In the genomic region with DNA sequence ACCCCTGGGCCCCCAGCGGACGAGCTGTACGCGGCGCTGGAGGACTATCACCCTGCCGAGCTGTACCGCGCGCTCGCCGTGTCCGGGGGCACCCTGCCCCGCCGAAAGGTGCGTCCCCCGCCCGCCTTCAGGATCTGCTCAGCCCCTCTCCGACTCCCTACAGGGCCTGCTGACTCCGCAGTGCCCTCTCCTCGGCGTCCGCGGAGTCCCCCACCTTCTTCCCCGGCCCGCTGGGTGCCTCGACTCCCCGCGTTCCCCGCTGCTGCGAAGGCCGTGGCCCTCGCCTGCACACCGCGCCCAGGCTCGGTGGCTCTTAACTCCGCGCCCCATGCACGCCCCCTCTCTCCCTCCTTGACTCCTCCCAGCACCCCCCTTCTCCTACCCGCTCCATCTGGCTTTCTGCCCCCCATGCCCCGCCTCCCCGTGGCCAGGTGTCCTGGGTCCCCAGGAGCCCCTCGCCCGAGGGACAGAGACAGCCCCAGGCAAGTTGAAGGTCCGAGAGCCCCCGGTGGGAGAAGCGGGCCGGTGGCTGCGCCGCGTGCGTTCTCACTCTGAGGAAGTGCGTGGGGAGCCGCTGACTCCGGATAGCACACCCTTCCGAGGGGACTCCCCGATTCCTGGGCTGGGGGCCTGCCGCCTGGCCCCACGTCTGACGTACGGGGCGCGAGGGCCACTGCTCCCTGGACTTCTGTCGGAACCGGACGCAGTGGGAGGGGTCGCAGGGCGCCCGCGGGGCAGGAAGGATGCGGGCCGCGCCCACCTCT, we compare ENCODE assay signal across 8 cellular contexts. TPM values are rescaled to one million over a fixed set of nuclear protein-coding genes. Genes with fewer than 3 reads are reported as not detected.
DNase-seq lines count a peak whose midpoint lies in the region; TF ChIP-seq lines count a peak whose summit lies in the region.

No MANE protein-coding gene starts in this region.

- peaks cover 0 to 32% of the 10 kb centered on the region in 2 experiments; a peak in 2 of 4 replicates for H3K4me1 ChIP-seq in SK-N-SH (ENCODE audit: control insufficient read depth in 1 of 2, insufficient read depth in 2 of 2, low read depth in 1 of 2, low read length in 1 of 2)

- peak overlapping the region; percentile 51; the same call in 1 of the 2 replicates for H2AFZ ChIP-seq in SK-N-SH (ENCODE audit: low read depth)

- no peaks in the 10 kb centered on the region for H4K20me1 ChIP-seq in SK-N-SH (ENCODE audit: insufficient read depth)

- H3K79me2 ChIP-seq in SK-N-SH (ENCODE audit: insufficient read depth), result no peaks in the 10 kb centered on the region

- H3K4me3 ChIP-seq in BJ (ENCODE audit: low read depth, low read length), result peak overlapping the region; percentile 55
- peak overlapping the region; percentile 57 to 70 for H3K4me3 ChIP-seq in SK-N-SH (ENCODE audit: low read depth in 2 of 2, low read length in 1 of 2)
- H3K4me3 ChIP-seq in astrocyte of the cerebellum (ENCODE audit: low read depth, low read length), result peak overlapping the region; percentile 65

- TF ChIP-seq CTCF in BJ (IDR thresholded peaks at IDR 0.05; ENCODE audit: insufficient read depth, low read depth, low read length) (no peak), SK-N-SH (IDR thresholded peaks at IDR 0.05) (no peak), astrocyte of the cerebellum (IDR thresholded peaks at IDR 0.05; ENCODE audit: low read depth, low read length, missing control alignments) (no peak)

- peak overlapping the region; percentile 39; the same call in 1 of the 2 replicates for H3K9ac ChIP-seq in SK-N-SH

- no peaks in the 10 kb centered on the region for H3K9me3 ChIP-seq in SK-N-SH

- H3K9me2 ChIP-seq in SK-N-SH, result no peaks in the 10 kb centered on the region

- H3K4me2 ChIP-seq in SK-N-SH, result peak overlapping the region; percentile 79

- 73% methylated on average over 47 of the region's 72 CpGs for WGBS in SK-N-SH (ENCODE audit: low lambda C conversion rate)

- POLR2A ChIA-PET in BJ (lab: Charles Lee) (interaction anchor here (0.7 kb wide), 1 partner anchor 42 kb away, joined by 3 read pairs; no protein-coding TSS in a partner anchor), SK-N-SH (lab: Yijun Ruan, JAX) (interaction anchor here (1.1 to 1.6 kb wide), 2 partner anchors 13 to 15 kb away, joined by 4 to 12 read pairs; no protein-coding TSS in a partner anchor)

- H3K36me3 ChIP-seq in BJ (ENCODE audit: control insufficient read depth, insufficient read depth, low read length), result peaks cover 1% of the 10 kb centered on the region; the same call in 1 of the 2 replicates
- no peaks in the 10 kb centered on the region for H3K36me3 ChIP-seq in SK-N-SH (replicated peaks in 1 of 2; ENCODE audit: control insufficient read depth in 1 of 2, insufficient read depth in 2 of 2, low read length in 1 of 2)

- in situ Hi-C loops in astrocyte of the cerebellum (cut with HindIII; ENCODE audit: low sequenced_read_pairs), result no loop called here

- H3K27ac ChIP-seq in SK-N-SH (ENCODE audit: low read depth in 2 of 2, low read length in 1 of 2) (no peak overlapping the region; a peak in 1 of 4 replicates), layer of hippocampus (ENCODE audit: low read depth, low read length) (peak overlapping the region; percentile 71)

- DNase-seq in BJ (ENCODE audit: low read depth) (no peak), SK-N-SH (no peak), astrocyte of the cerebellum (ENCODE audit: low read depth) (no peak), NCI-H2107 treated with DMSO at 0.1 percent for 48 hours (lab: John Stamatoyannopoulos, UW; ENCODE audit: unreplicated experiment) (no peak), medulla oblongata (ENCODE audit: extremely low spot score) (no peak), NCI-H510A (lab: John Stamatoyannopoulos, UW) (no peak)
- DNase-seq in stimulated activated CD4-positive, alpha-beta T cell treated with anti-CD3 and anti-CD28 coated beads, TNF-alpha, amount 100 ng/mL, for 4 hours (ENCODE audit: low read depth in 3 of 3), result peak in 2 of 3 experiments; percentile 43 to 46

- H3K27me3 ChIP-seq in BJ (ENCODE audit: control insufficient read depth, insufficient read depth, low read length) (peaks cover 6% of the 10 kb centered on the region; the same call in 1 of the 2 replicates), SK-N-SH (ENCODE audit: insufficient read depth) (no peaks in the 10 kb centered on the region), layer of hippocampus (ENCODE audit: control insufficient read depth, insufficient read depth, low read length) (no peaks in the 10 kb centered on the region)

- TF ChIP-seq RAD21 in SK-N-SH (IDR thresholded peaks at IDR 0.05; ENCODE audit: low read length), result no peak

- CTCF ChIA-PET in BJ (lab: Yijun Ruan, JAX) (interaction anchor here (0.6 to 17.0 kb wide), 6 partner anchors 13 to 973 kb away, joined by 3 to 674 read pairs (median 7); no protein-coding TSS in a partner anchor), SK-N-SH (lab: Yijun Ruan, JAX) (interaction anchor here (0.7 to 13.1 kb wide), 9 partner anchors 10 to 115 kb away, joined by 3 to 526 read pairs (median 3); no protein-coding TSS in a partner anchor)

- H3F3A ChIP-seq in SK-N-SH (replicated peaks; ENCODE audit: insufficient read depth), result peaks cover 5% of the 10 kb centered on the region

- no peak for TF ChIP-seq EP300 in SK-N-SH (IDR thresholded peaks at IDR 0.05; ENCODE audit: borderline replicate concordance in 1 of 2, low read depth in 1 of 2, low read length in 1 of 2)

TF ChIP-seq in SK-N-SH, 30 proteins besides CTCF, POLR2A, EP300 and RAD21:
- TF ChIP-seq EZH2phosphoT487 (IDR thresholded peaks at IDR 0.05; ENCODE audit: borderline replicate concordance, low read depth) (no peak), FOSL2 (IDR thresholded peaks at IDR 0.05; ENCODE audit: borderline replicate concordance, low read depth) (no peak), GATA2 (CRISPR knock-in tag; IDR thresholded peaks at IDR 0.05) (no peak), IRF3 (IDR thresholded peaks at IDR 0.05; ENCODE audit: low read depth, low read length) (no peak), RXRA (IDR thresholded peaks at IDR 0.05; ENCODE audit: borderline replicate concordance, low read depth) (no peak), CHD2 (IDR thresholded peaks at IDR 0.05; ENCODE audit: low read length, partially characterized antibody) (no peak), SIN3A (IDR thresholded peaks at IDR 0.05; ENCODE audit: borderline replicate concordance, low read depth, low read length) (no peak), YY1 (IDR thresholded peaks at IDR 0.05; ENCODE audit: low read depth) (no peak), MEF2A (IDR thresholded peaks at IDR 0.05; ENCODE audit: borderline replicate concordance, low read depth) (no peak), ZBTB33 (IDR thresholded peaks at IDR 0.05; ENCODE audit: borderline replicate concordance, low read depth) (no peak), FOXJ3 (CRISPR knock-in tag; IDR thresholded peaks at IDR 0.05) (no peak)

RNA-seq across cellular contexts. Expression of gene TAMALIN, which starts 0.6 kb away (rescaled TPM):
- 0.96 and 1.3 TPM in 2 replicates for polyA plus RNA-seq in BJ (2011; rRNA removed)
- polyA minus RNA-seq in BJ (2011; rRNA and poly(A)+ RNA removed), result 0.38 and 0.46 TPM in 2 replicates
- 1.7 and 2.4 TPM in 2 replicates for polyA plus RNA-seq in SK-N-SH (2012; rRNA removed)
- 1.0 and 1.6 TPM in 2 replicates for polyA plus RNA-seq in SK-N-SH (2012; cell fraction: cytosol; rRNA removed)
- polyA plus RNA-seq in SK-N-SH (2012; cell fraction: nucleus; rRNA removed), result 4.9 TPM in 2 replicates

RNA-seq across cellular contexts. Expression of gene NR4A1, which starts 43.9 kb away (rescaled TPM):
- polyA plus RNA-seq in BJ (2011; rRNA removed) (9.8 and 18.6 TPM in 2 replicates), SK-N-SH (2012; rRNA removed) (75.2 and 120 TPM in 2 replicates)
- polyA minus RNA-seq in BJ (2011; rRNA and poly(A)+ RNA removed), result 17.9 and 21.8 TPM in 2 replicates
- polyA plus RNA-seq in SK-N-SH (2012; cell fraction: cytosol; rRNA removed), result 17.7 and 20.0 TPM in 2 replicates
- 429 and 610 TPM in 2 replicates for polyA plus RNA-seq in SK-N-SH (2012; cell fraction: nucleus; rRNA removed)

RNA-seq across cellular contexts. Expression of gene ACVR1B, which starts 55.8 kb away (rescaled TPM):
- polyA plus RNA-seq in BJ (2011; rRNA removed), result 12.6 and 12.9 TPM in 2 replicates
- 10.7 and 14.7 TPM in 2 replicates for polyA minus RNA-seq in BJ (2011; rRNA and poly(A)+ RNA removed)
- polyA plus RNA-seq in SK-N-SH (2012; rRNA removed), result 12.1 and 13.5 TPM in 2 replicates
- 8.3 and 10.4 TPM in 2 replicates for polyA plus RNA-seq in SK-N-SH (2012; cell fraction: cytosol; rRNA removed)
- polyA plus RNA-seq in SK-N-SH (2012; cell fraction: nucleus; rRNA removed), result 11.1 and 12.7 TPM in 2 replicates

Comparison
In these comparisons a context has a peak if more than half of its experiments do, and no peak if none do; other contexts are left out.
1. DNase-seq: peak in stimulated activated CD4-positive, alpha-beta T cell treated with anti-CD3 and anti-CD28 coated beads, TNF-alpha, amount 100 ng/mL, for 4 hours (2 of 3); none in BJ (single experiment), SK-N-SH (single experiment), astrocyte of the cerebellum (single experiment), NCI-H2107 treated with DMSO at 0.1 percent for 48 hours (single experiment), medulla oblongata (single experiment) and NCI-H510A (single experiment).
2. Peak in every context shown above with its lines, with median percentiles within 50 percentile points of each other: H3K4me3 ChIP-seq.